Comparison of ENCODE assay signal across 1 cellular context in the genomic region with DNA sequence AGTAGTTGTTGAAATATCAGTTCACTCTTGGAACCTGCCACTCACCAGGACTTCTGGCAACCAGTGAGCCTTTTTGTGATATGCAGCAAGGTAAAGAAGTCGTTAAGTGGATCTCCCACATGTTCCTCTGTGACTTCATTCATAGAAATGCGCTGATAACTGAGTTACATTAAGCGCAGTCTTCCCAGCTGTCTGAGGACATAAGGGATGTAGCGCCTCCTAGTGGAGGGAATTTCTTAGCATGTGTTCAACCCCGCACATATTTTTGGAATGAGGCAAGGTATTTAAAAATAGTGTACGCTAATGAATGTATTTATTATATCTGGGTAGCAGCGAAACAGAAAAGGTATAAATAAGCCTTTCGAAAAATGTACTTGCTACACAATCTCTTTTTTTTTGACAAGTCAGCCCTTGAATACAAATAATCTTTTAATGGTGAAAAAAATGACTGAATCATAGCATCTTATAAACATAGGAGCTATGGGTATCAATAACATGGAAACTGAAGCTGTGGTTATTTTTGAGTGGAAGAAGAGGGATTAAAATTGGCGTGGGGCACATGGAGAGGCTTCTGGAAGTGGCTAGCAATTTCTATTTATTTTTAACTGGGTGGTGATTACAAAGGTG.
TF ChIP-seq lines count a peak whose summit lies in the region.

No MANE protein-coding gene starts in this region.

TF ChIP-seq in WTC11, 78 proteins besides CTCF, POLR2A, EP300 and RAD21 (continued from another document):
- TF ChIP-seq, protein P1, sequence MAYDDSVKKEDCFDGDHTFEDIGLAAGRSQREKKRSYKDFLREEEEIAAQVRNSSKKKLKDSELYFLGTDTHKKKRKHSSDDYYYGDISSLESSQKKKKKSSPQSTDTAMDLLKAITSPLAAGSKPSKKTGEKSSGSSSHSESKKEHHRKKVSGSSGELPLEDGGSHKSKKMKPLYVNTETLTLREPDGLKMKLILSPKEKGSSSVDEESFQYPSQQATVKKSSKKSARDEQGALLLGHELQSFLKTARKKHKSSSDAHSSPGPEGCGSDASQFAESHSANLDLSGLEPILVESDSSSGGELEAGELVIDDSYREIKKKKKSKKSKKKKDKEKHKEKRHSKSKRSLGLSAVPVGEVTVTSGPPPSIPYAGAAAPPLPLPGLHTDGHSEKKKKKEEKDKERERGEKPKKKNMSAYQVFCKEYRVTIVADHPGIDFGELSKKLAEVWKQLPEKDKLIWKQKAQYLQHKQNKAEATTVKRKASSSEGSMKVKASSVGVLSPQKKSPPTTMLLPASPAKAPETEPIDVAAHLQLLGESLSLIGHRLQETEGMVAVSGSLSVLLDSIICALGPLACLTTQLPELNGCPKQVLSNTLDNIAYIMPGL (CRISPR knock-in tag; IDR thresholded peaks at IDR 0.05): no peak
